9 cellular contexts compared by ENCODE assay signal in genomic region chr17:80855968-80856862, GRCh38.
DNase-seq lines count a peak whose midpoint lies in the region; ATAC-seq, FAIRE-seq and TF ChIP-seq lines count a peak whose summit lies in the region.
"Had no signal": no experiment of that assay in that cellular context is flagged by ENCODE, and none has a peak within 500 bp of the region (broad histone marks: within the 10 kb centered on the region; RNA-seq: fewer than 3 reads in every experiment).

No MANE protein-coding gene starts in this region.

- H3K4me1 ChIP-seq in RWPE2 (ENCODE audit: insufficient read depth, poor library complexity, severe bottlenecking): peaks cover 56% of the 10 kb centered on the region
- H3K4me1 ChIP-seq in heart left ventricle: peaks cover 0 to 38% (median 10%) of the 10 kb centered on the region in 12 donors
- H3K4me1 ChIP-seq in neural progenitor cell: peaks cover 17% of the 10 kb centered on the region

- H3F3A ChIP-seq in neural progenitor cell (ENCODE audit: low read depth): no peaks in the 10 kb centered on the region

- intact Hi-C loops in heart left ventricle (cut with DNase I): loop anchor here in 1 of 10 donors (10.0 kb wide), 1 partner anchor 431 kb away; no protein-coding TSS in a partner anchor

- H3K4me3 ChIP-seq in RWPE2 (ENCODE audit: severe bottlenecking) (no peak overlapping the region), heart left ventricle (no peak overlapping the region), neural progenitor cell (no peak overlapping the region)

- H2AFZ ChIP-seq in neural progenitor cell (replicated peaks): no peak overlapping the region

- TF ChIP-seq POLR2A in heart left ventricle (IDR thresholded peaks at IDR 0.05): no peak

- 77 to 86% (median 83%) methylated on average over 21 of the region's 21 CpGs for WGBS in heart left ventricle, 4 donors

- H3K36me3 ChIP-seq in RWPE2 (ENCODE audit: low read depth) (peaks cover 25% of the 10 kb centered on the region), heart left ventricle (peaks cover 0 to 14% (median 3%) of the 10 kb centered on the region in 9 donors), neural progenitor cell (no peaks in the 10 kb centered on the region)

- no peak overlapping the region for H3K9ac ChIP-seq in neural progenitor cell

- H4K20me1 ChIP-seq in neural progenitor cell (ENCODE audit: low read depth): no peaks in the 10 kb centered on the region

- peak; percentile 85 for ATAC-seq in GM18498 (IDR thresholded peaks at IDR 0.05; ENCODE audit: unreplicated experiment)
- ATAC-seq in HG02884 (IDR thresholded peaks at IDR 0.05; ENCODE audit: unreplicated experiment): peak; percentile 78
- ATAC-seq in RWPE2 (ENCODE audit: low read depth): peak; percentile 90
- ATAC-seq in heart left ventricle: peak; percentile 57 to 85 (median 68)

- no peak for FAIRE-seq in frontal cortex (lab: Jason Lieb, UNC)
- FAIRE-seq: colon had no signal

- DNase-seq in RWPE2 (ENCODE audit: low spot score) (peak; percentile 97), heart left ventricle (peak in 2 of 5 donors; percentile 40 to 72), frontal cortex (ENCODE audit: low spot score in 2 of 2) (no peak), neural progenitor cell (ENCODE audit: low spot score) (no peak)
- peak; percentile 82 for DNase-seq in activated T-helper 9 cell treated with anti-CD3 and anti-CD28 coated beads, Interleukin-2, amount 50 U/mL, for 16 hours (ENCODE audit: low read depth)
- peak; percentile 73 to 93 for DNase-seq in stimulated activated CD4-positive, alpha-beta T cell treated with anti-CD3 and anti-CD28 coated beads, Interleukin-4, amount 100 ng/mL, for 4 hours

- peaks cover 10% of the 10 kb centered on the region for H3K36me3 Mint-ChIP-seq in neural progenitor cell

- H3K9me3 ChIP-seq in RWPE2 (ENCODE audit: severe bottlenecking) (no peaks in the 10 kb centered on the region), heart left ventricle (no peaks in the 10 kb centered on the region), neural progenitor cell (ENCODE audit: low read depth) (no peaks in the 10 kb centered on the region)

- H3K4me3 Mint-ChIP-seq in neural progenitor cell: no peak overlapping the region

- H3K27ac ChIP-seq in RWPE2 (ENCODE audit: poor library complexity, severe bottlenecking): peak overlapping the region; percentile 96
- H3K27ac ChIP-seq in heart left ventricle: peak overlapping the region in 5 of 12 donors; percentile 14 to 74 (median 40)
- no peak overlapping the region for H3K27ac ChIP-seq in neural progenitor cell

- peaks cover 7% of the 10 kb centered on the region for H3K27me3 Mint-ChIP-seq in neural progenitor cell (ENCODE audit: insufficient read depth, low read depth)

- no peak for TF ChIP-seq CTCF in RWPE2 (IDR thresholded peaks at IDR 0.05; ENCODE audit: poor library complexity, severe bottlenecking)
- TF ChIP-seq CTCF in heart left ventricle (IDR thresholded peaks at IDR 0.05): no peak
- TF ChIP-seq CTCF in neural progenitor cell (IDR thresholded peaks at IDR 0.05): no peak

- H3K9me3 Mint-ChIP-seq in neural progenitor cell: no peaks in the 10 kb centered on the region

- no peak overlapping the region for H3K27ac Mint-ChIP-seq in neural progenitor cell

- H3K4me2 ChIP-seq in neural progenitor cell: no peak overlapping the region

- H3K79me2 ChIP-seq in neural progenitor cell (ENCODE audit: low read depth): no peaks in the 10 kb centered on the region

- no peaks in the 10 kb centered on the region for H3K27me3 ChIP-seq in RWPE2 (ENCODE audit: insufficient read depth, poor library complexity, severe bottlenecking)
- H3K27me3 ChIP-seq in heart left ventricle: no peaks in the 10 kb centered on the region
- H3K27me3 ChIP-seq in neural progenitor cell: no peaks in the 10 kb centered on the region

- peaks cover 31% of the 10 kb centered on the region for H3K4me1 Mint-ChIP-seq in neural progenitor cell

Comparison
In these comparisons a context has a peak if more than half of its experiments do, and no peak if none do; other contexts are left out.
1. DNase-seq: peak in RWPE2 (single experiment), activated T-helper 9 cell treated with anti-CD3 and anti-CD28 coated beads, Interleukin-2, amount 50 U/mL, for 16 hours (single experiment) and stimulated activated CD4-positive, alpha-beta T cell treated with anti-CD3 and anti-CD28 coated beads, Interleukin-4, amount 100 ng/mL, for 4 hours (2 of 2); none in frontal cortex (0 of 2) and neural progenitor cell (single experiment).
2. Peak in every context shown above with its lines, with median percentiles within 50 percentile points of each other: ATAC-seq.